In the genomic region with DNA sequence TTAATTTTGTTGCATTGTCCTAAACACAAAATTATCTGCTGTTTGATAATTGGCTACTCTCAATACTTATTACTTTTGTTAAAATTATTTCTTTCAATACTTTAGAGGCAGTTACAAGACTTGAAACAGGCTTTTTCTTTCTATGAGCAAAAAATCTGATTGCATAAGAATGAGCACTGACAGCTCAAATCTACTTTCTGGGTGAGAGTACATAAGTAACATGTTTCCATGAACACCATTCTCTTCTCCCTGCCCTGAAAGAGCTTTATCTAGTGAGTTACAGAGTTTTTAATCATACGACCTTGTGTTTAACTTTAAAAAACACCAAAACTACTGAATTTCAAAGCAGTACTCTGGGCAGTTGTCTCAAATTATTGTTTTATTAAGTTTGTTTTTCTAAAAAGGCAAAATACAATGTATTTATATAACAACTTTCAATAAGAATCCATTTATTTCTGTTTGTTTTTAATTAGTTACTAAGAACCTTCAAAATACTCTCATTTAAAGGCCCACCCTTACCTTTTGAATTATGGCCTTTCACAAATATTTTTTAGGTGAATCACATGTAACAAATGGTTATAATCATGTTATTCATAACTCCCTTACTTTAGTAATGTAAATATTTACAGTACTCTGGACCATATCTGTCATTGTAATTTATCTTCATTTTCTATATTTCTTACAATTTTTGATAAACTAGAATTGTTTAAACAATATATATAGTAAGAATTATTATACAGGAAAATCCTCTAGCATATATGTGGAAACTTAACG, we compare ENCODE assay signal across 1 cellular context.
TF ChIP-seq lines count a peak whose summit lies in the region.

No MANE protein-coding gene starts in this region.

TF ChIP-seq in HEK293, 187 proteins besides CTCF, POLR2A, EP300 and RAD21:
- TF ChIP-seq, protein P1, sequence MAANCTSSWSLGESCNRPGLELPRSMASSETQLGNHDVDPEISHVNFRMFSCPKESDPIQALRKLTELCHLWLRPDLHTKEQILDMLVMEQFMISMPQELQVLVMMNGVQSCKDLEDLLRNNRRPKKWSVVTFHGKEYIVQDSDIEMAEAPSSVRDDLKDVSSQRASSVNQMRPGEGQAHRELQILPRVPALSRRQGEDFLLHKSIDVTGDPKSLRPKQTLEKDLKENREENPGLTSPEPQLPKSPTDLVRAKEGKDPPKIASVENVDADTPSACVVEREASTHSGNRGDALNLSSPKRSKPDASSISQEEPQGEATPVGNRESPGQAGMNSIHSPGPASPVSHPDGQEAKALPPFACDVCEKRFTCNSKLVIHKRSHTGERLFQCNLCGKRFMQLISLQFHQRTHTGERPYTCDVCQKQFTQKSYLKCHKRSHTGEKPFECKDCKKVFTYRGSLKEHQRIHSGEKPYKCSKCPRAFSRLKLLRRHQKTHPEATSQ (tag by site-specific recombination; IDR thresholded peaks at IDR 0.05): no peak
- peak; percentile 61 for TF ChIP-seq WT1 (tag by site-specific recombination; IDR thresholded peaks at IDR 0.05)
